Comparison of ENCODE assay signal across 19 cellular contexts in genomic region chr20:41159547-41159946, GRCh38. TPM values are rescaled to one million over a fixed set of nuclear protein-coding genes. Genes with fewer than 3 reads are reported as not detected.
DNase-seq lines count a peak whose midpoint lies in the region; ATAC-seq, FAIRE-seq and TF ChIP-seq lines count a peak whose summit lies in the region.
"Had no signal": no experiment of that assay in that cellular context is flagged by ENCODE, and none has a peak within 500 bp of the region (broad histone marks: within the 10 kb centered on the region; RNA-seq: fewer than 3 reads in every experiment).

No MANE protein-coding gene starts in this region.

- peak overlapping the region; percentile 98 for H3K27ac Mint-ChIP-seq in activated T-helper 1 cell treated with anti-CD3 and anti-CD28 coated beads, Interleukin-12 subunit alpha, Interleukin-12 subunit beta, Interleukin-2, Interleukin-4 antibody, amounts not matched to agents 30 ng/mL and 10 ng/mL and 1 ng/mL, durations not matched to agents 14 hours and 24 hours and 36 hours
- peak overlapping the region; percentile 85 for H3K27ac Mint-ChIP-seq in mesothelial cell of epicardium

- H3K27ac ChIP-seq in HepG2 (ENCODE audit: extremely low read length, insufficient read depth, low read length), result no peak overlapping the region
- no peak overlapping the region for H3K27ac ChIP-seq in right lobe of liver
- peak overlapping the region in 3 of 4 donors; percentile 30 to 64 (median 42) for H3K27ac ChIP-seq in upper lobe of left lung
- H3K27ac ChIP-seq: cardiac muscle cell, sigmoid colon had no signal

- 97% methylated on average over 10 of the region's 10 CpGs for WGBS in HepG2 (ENCODE audit: low lambda C conversion rate)
- 92% methylated on average over 9 of the region's 10 CpGs for WGBS in right lobe of liver (ENCODE audit: insufficient coverage, low coverage, low lambda C conversion rate, missing lambda C conversion rate)
- WGBS in upper lobe of left lung, 2 donors, result 71 to 84% methylated on average over 10 of the region's 10 CpGs

- FAIRE-seq in HepG2 (lab: Jason Lieb, UNC), result no peak
- FAIRE-seq: endometrium, H1 had no signal

- peaks cover 31% of the 10 kb centered on the region for H4K20me1 ChIP-seq in HepG2 (ENCODE audit: insufficient read depth, low read length)

- CTCF ChIA-PET in HepG2 (lab: Yijun Ruan, JAX; ENCODE audit: low intra/inter-chr PET ratio, low total read pairs), result no interaction called here

- H2AFZ ChIP-seq in HepG2 (ENCODE audit: low read length), result no peak overlapping the region

- H3K4me1 ChIP-seq in HepG2 (ENCODE audit: insufficient read depth, low read length), result peaks cover 13% of the 10 kb centered on the region; the same call in 1 of the 2 replicates
- H3K4me1 ChIP-seq in right lobe of liver, result peaks cover 0 to 6% (median 0%) of the 10 kb centered on the region in 4 donors
- peaks cover 38 to 55% (median 46%) of the 10 kb centered on the region in 4 donors for H3K4me1 ChIP-seq in upper lobe of left lung

- in situ Hi-C loops in HepG2 (cut with HindIII; ENCODE audit: extremely low pct_ligation_motif_present, low pct_unique_long_range_greater_than_20kb), result no loop called here

- H3K27me3 ChIP-seq in HepG2 (ENCODE audit: control insufficient read depth in 1 of 2, insufficient read depth in 2 of 2, low read length in 2 of 2), result no peaks in the 10 kb centered on the region
- H3K27me3 ChIP-seq in right lobe of liver, result no peaks in the 10 kb centered on the region
- H3K27me3 ChIP-seq in upper lobe of left lung, result no peaks in the 10 kb centered on the region
- H3K27me3 ChIP-seq: cardiac muscle cell, sigmoid colon had no signal

- H3K9me3 ChIP-seq in HepG2 (ENCODE audit: low read length) (no peaks in the 10 kb centered on the region), right lobe of liver (no peaks in the 10 kb centered on the region), upper lobe of left lung (no peaks in the 10 kb centered on the region)
- H3K9me3 ChIP-seq: sigmoid colon had no signal

- peaks cover 44% of the 10 kb centered on the region for H3K79me2 ChIP-seq in HepG2 (ENCODE audit: insufficient read depth, low read length)

- TF ChIP-seq POLR2A in HepG2 (IDR thresholded peaks at IDR 0.05; ENCODE audit: insufficient read depth in 1 of 2, low read depth in 2 of 2, low read length in 2 of 2), result no peak
- TF ChIP-seq POLR2A in right lobe of liver (IDR thresholded peaks at IDR 0.05), result no peak
- no peak for TF ChIP-seq POLR2A in upper lobe of left lung (IDR thresholded peaks at IDR 0.05)

- ATAC-seq in HepG2, result no peak
- ATAC-seq in right lobe of liver, result no peak
- ATAC-seq in upper lobe of left lung (ENCODE audit: low FRiP score in 2 of 2), result no peak
- no peak for ATAC-seq in HG02981 (IDR thresholded peaks at IDR 0.05; ENCODE audit: unreplicated experiment)
- no peak for ATAC-seq in GM21723 (IDR thresholded peaks at IDR 0.05; ENCODE audit: unreplicated experiment)

- DNase-seq in HepG2 (ENCODE audit: low spot score), result no peak
- no peak for DNase-seq in right lobe of liver
- no peak for DNase-seq in activated T-helper 1 cell treated with anti-CD3 and anti-CD28 coated beads, Interleukin-12 subunit alpha, Interleukin-12 subunit beta, Interleukin-2, Interleukin-4 antibody, amounts not matched to agents 30 ng/mL and 10 ng/mL and 1 ng/mL, durations not matched to agents 14 hours and 24 hours and 36 hours (ENCODE audit: low spot score)
- no peak for DNase-seq in mesothelial cell of epicardium (ENCODE audit: low spot score in 2 of 2, unreplicated experiment in 2 of 2)
- no peak for DNase-seq in upper lobe of left lung
- DNase-seq in NCI-H82 (lab: John Stamatoyannopoulos, UW), result no peak
- DNase-seq: activated CD4-positive, alpha-beta T cell treated with anti-CD3 and anti-CD28 coated beads for 1 hour; activated effector memory CD4-positive, alpha-beta T cell treated with Interleukin-2 at 50 U/mL for 16 hours; DMS53; foreskin melanocyte; NCI-H2029 treated with DMSO at 0.1 percent for 48 hours; NCI-H526; sigmoid colon; stimulated activated CD4-positive, alpha-beta T cell treated with anti-CD3 and anti-CD28 coated beads, Interleukin-4, amount 100 ng/mL, for 1 hour had no signal

- TF ChIP-seq EP300 in HepG2 (IDR thresholded peaks at IDR 0.05; ENCODE audit: low read depth in 2 of 2, low read length in 2 of 2), result no peak
- TF ChIP-seq EP300 in HepG2 (CRISPR knock-in tag; IDR thresholded peaks at IDR 0.05; ENCODE audit: borderline replicate concordance), result no peak
- no peak for TF ChIP-seq EP300 in upper lobe of left lung (IDR thresholded peaks at IDR 0.05)

- no peaks in the 10 kb centered on the region for H3K27me3 Mint-ChIP-seq in activated T-helper 1 cell treated with anti-CD3 and anti-CD28 coated beads, Interleukin-12 subunit alpha, Interleukin-12 subunit beta, Interleukin-2, Interleukin-4 antibody, amounts not matched to agents 30 ng/mL and 10 ng/mL and 1 ng/mL, durations not matched to agents 14 hours and 24 hours and 36 hours (ENCODE audit: insufficient read depth)
- H3K27me3 Mint-ChIP-seq in mesothelial cell of epicardium (ENCODE audit: low read depth), result no peaks in the 10 kb centered on the region

- H3K36me3 Mint-ChIP-seq in activated T-helper 1 cell treated with anti-CD3 and anti-CD28 coated beads, Interleukin-12 subunit alpha, Interleukin-12 subunit beta, Interleukin-2, Interleukin-4 antibody, amounts not matched to agents 30 ng/mL and 10 ng/mL and 1 ng/mL, durations not matched to agents 14 hours and 24 hours and 36 hours (ENCODE audit: low read depth), result peaks cover 52% of the 10 kb centered on the region
- H3K36me3 Mint-ChIP-seq in mesothelial cell of epicardium, result peaks cover 33% of the 10 kb centered on the region

- peak overlapping the region; percentile 10 for H3K4me3 Mint-ChIP-seq in activated T-helper 1 cell treated with anti-CD3 and anti-CD28 coated beads, Interleukin-12 subunit alpha, Interleukin-12 subunit beta, Interleukin-2, Interleukin-4 antibody, amounts not matched to agents 30 ng/mL and 10 ng/mL and 1 ng/mL, durations not matched to agents 14 hours and 24 hours and 36 hours
- H3K4me3 Mint-ChIP-seq in mesothelial cell of epicardium, result no peak overlapping the region

- H3K4me3 ChIP-seq in HepG2 (replicated peaks in 1 of 3; ENCODE audit: insufficient read depth in 1 of 3, low read depth in 2 of 3, low read length in 3 of 3), result no peak overlapping the region
- H3K4me3 ChIP-seq in right lobe of liver, result no peak overlapping the region
- no peak overlapping the region for H3K4me3 ChIP-seq in upper lobe of left lung
- H3K4me3 ChIP-seq: cardiac muscle cell, sigmoid colon had no signal

- H3K9ac ChIP-seq in HepG2 (ENCODE audit: insufficient read depth, low read depth, low read length), result no peak overlapping the region

- no TSS peak for BruUV-seq in HepG2 (replicated peaks; lab: Mats Ljungman, UMichigan)

- intact Hi-C loops in HepG2 (cut with micrococcal nuclease; ENCODE audit: unreplicated experiment) (no loop called here), right lobe of liver (cut with DNase I) (no loop called here)
- intact Hi-C loops in activated T-helper 1 cell treated with anti-CD3 and anti-CD28 coated beads, Interleukin-12 subunit alpha, Interleukin-12 subunit beta, Interleukin-2, Interleukin-4 antibody, amounts not matched to agents 30 ng/mL and 10 ng/mL and 1 ng/mL, durations not matched to agents 14 hours and 24 hours and 36 hours (cut with micrococcal nuclease), result loop anchor here (5.0 kb wide), 1 partner anchor 283 kb away; no protein-coding TSS in a partner anchor

- no peaks in the 10 kb centered on the region for H3K9me3 Mint-ChIP-seq in activated T-helper 1 cell treated with anti-CD3 and anti-CD28 coated beads, Interleukin-12 subunit alpha, Interleukin-12 subunit beta, Interleukin-2, Interleukin-4 antibody, amounts not matched to agents 30 ng/mL and 10 ng/mL and 1 ng/mL, durations not matched to agents 14 hours and 24 hours and 36 hours
- no peaks in the 10 kb centered on the region for H3K9me3 Mint-ChIP-seq in mesothelial cell of epicardium

- no peak for TF ChIP-seq RAD21 in HepG2 (CRISPR knock-in tag; IDR thresholded peaks at IDR 0.05)

- no peak for TF ChIP-seq CTCF in HepG2 (CRISPR knock-in tag; IDR thresholded peaks at IDR 0.05)
- TF ChIP-seq CTCF in right lobe of liver (IDR thresholded peaks at IDR 0.05), result no peak
- TF ChIP-seq CTCF in mesothelial cell of epicardium (IDR thresholded peaks at IDR 0.05; ENCODE audit: unreplicated experiment), result no peak
- no peak for TF ChIP-seq CTCF in upper lobe of left lung (IDR thresholded peaks at IDR 0.05)

- POLR2A ChIA-PET in HepG2 (lab: Yijun Ruan, JAX), result no interaction called here

- H3K4me2 ChIP-seq in HepG2 (ENCODE audit: low read depth, low read length), result no peak overlapping the region

- peaks cover 77% of the 10 kb centered on the region for H3K4me1 Mint-ChIP-seq in activated T-helper 1 cell treated with anti-CD3 and anti-CD28 coated beads, Interleukin-12 subunit alpha, Interleukin-12 subunit beta, Interleukin-2, Interleukin-4 antibody, amounts not matched to agents 30 ng/mL and 10 ng/mL and 1 ng/mL, durations not matched to agents 14 hours and 24 hours and 36 hours (ENCODE audit: low read depth)
- H3K4me1 Mint-ChIP-seq in mesothelial cell of epicardium, result peaks cover 36% of the 10 kb centered on the region

- H3K36me3 ChIP-seq in HepG2 (replicated peaks in 1 of 2; ENCODE audit: control insufficient read depth in 1 of 2, insufficient read depth in 2 of 2, low read length in 2 of 2) (peaks cover 45 to 73% of the 10 kb centered on the region in 2 experiments), right lobe of liver (peaks cover 0 to 14% (median 2%) of the 10 kb centered on the region in 4 donors), upper lobe of left lung (peaks cover 14 to 44% (median 33%) of the 10 kb centered on the region in 4 donors)

RNA-seq across cellular contexts. Expression of gene PLCG1, which starts 22.2 kb away (rescaled TPM):
- total RNA-seq in HepG2 (2016; rRNA removed; fragmentation: Illumina TruSeq; extraction: Trizol) (53.1 and 85.3 TPM in 2 replicates), right lobe of liver (10 to 100 TPM in 5 of 6 experiments, 1 to 10 TPM in 1; 9.5 to 22.6 (median 16.6) TPM), mesothelial cell of epicardium (286 to 307 TPM (median 301 TPM) in 3 replicates), upper lobe of left lung (100 to 1,000 TPM in 3 of 6 donors, 10 to 100 TPM in 3; 69.8 to 383 (median 99.5) TPM)
- total RNA-seq in HepG2 (2016; cell fraction: cytosol; rRNA removed; fragmentation: Illumina TruSeq; extraction: Trizol; ENCODE audit: low read depth), result 8.3 and 10.2 TPM in 2 replicates
- total RNA-seq in HepG2 (2016; cell fraction: insoluble cytoplasmic fraction; rRNA removed; fragmentation: Illumina TruSeq; extraction: Trizol), result 43.2 and 85.3 TPM in 2 replicates
- 23.6 and 25.9 TPM in 2 replicates for total RNA-seq in HepG2 (2016; cell fraction: membrane; rRNA removed; fragmentation: Illumina TruSeq; extraction: Trizol)
- total RNA-seq in HepG2 (2016; cell fraction: nucleus; rRNA removed; fragmentation: Illumina TruSeq; extraction: Trizol), result 119 and 141 TPM in 2 replicates
- 158 and 207 TPM in 2 replicates for polyA plus RNA-seq in HepG2 (2011; rRNA removed)
- polyA plus RNA-seq in HepG2 (2011; cell fraction: cytosol; rRNA removed), result 50.7 and 54.7 TPM in 2 replicates
- polyA plus RNA-seq in HepG2 (2011; cell fraction: nucleus; rRNA removed), result 1,608 and 1,708 TPM in 2 replicates
- polyA plus RNA-seq in HepG2 (2012), result 152 and 164 TPM in 2 replicates
- polyA plus RNA-seq in HepG2 (2016; cell fraction: cytosol; fragmentation: Illumina TruSeq; extraction: Trizol; ENCODE audit: low read depth), result 3.6 and 4.0 TPM in 2 replicates
- polyA plus RNA-seq in HepG2 (2016; cell fraction: insoluble cytoplasmic fraction; fragmentation: Illumina TruSeq; extraction: Trizol; ENCODE audit: low read depth), result 54.2 and 61.1 TPM in 2 replicates
- polyA plus RNA-seq in HepG2 (2016; cell fraction: membrane; fragmentation: Illumina TruSeq; extraction: Trizol; ENCODE audit: low read depth), result 12.4 and 12.5 TPM in 2 replicates
- 371 and 407 TPM in 2 replicates for polyA plus RNA-seq in HepG2 (2016; cell fraction: nucleus; fragmentation: Illumina TruSeq; extraction: Trizol; ENCODE audit: insufficient read depth, low read depth)
- polyA minus RNA-seq in HepG2 (2011; rRNA and poly(A)+ RNA removed; ENCODE audit: low replicate concordance), result 74.2 and 219 TPM in 2 replicates
- polyA minus RNA-seq in HepG2 (2011; cell fraction: cytosol; rRNA and poly(A)+ RNA removed), result 77.9 and 95.1 TPM in 2 replicates
- polyA minus RNA-seq in HepG2 (2011; cell fraction: nucleus; rRNA and poly(A)+ RNA removed), result 286 and 292 TPM in 2 replicates
- total RNA-seq in activated T-helper 1 cell treated with anti-CD3 and anti-CD28 coated beads, Interleukin-12 subunit alpha, Interleukin-12 subunit beta, Interleukin-2, Interleukin-4 antibody, amounts not matched to agents 30 ng/mL and 10 ng/mL and 1 ng/mL, durations not matched to agents 14 hours and 24 hours and 36 hours, result 203 and 205 TPM in 2 replicates

Comparison
In these comparisons a context has a peak if more than half of its experiments do, and no peak if none do; other contexts are left out.
1. H3K27ac ChIP-seq: peak in upper lobe of left lung (3 of 4); none in HepG2 (single experiment) and right lobe of liver (0 of 3).